In the genomic region with DNA sequence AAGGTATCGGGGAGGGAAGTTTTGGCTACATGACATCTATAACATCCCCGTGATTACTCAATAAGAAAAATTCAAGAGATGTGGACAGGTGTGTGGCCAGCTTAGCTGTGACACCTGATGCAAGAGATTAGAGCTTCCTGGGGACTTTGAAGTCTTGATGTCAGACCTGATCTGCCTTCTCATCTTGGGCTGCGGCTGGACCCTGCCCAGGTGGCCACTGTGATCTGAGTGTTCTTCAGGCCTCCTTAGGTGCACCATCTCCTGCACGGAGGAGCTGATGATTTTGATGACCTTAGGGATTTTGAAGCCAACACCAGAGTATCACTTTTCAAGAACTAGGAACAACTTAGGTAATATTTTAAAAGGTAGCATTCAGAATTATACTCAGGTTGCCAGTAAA, we compare ENCODE assay signal across 1 cellular context.
TF ChIP-seq lines count a peak whose summit lies in the region.

No MANE protein-coding gene starts in this region.

TF ChIP-seq in HepG2, 621 proteins besides CTCF, POLR2A, EP300 and RAD21:
- TF ChIP-seq ZNF34 (CRISPR knock-in tag; IDR thresholded peaks at IDR 0.05; ENCODE audit: borderline replicate concordance) = no peak
- TF ChIP-seq MEIS1 (CRISPR knock-in tag; IDR thresholded peaks at IDR 0.05; ENCODE audit: borderline replicate concordance) = no peak
- TF ChIP-seq, protein P1, sequence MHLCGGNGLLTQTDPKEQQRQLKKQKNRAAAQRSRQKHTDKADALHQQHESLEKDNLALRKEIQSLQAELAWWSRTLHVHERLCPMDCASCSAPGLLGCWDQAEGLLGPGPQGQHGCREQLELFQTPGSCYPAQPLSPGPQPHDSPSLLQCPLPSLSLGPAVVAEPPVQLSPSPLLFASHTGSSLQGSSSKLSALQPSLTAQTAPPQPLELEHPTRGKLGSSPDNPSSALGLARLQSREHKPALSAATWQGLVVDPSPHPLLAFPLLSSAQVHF (CRISPR knock-in tag; IDR thresholded peaks at IDR 0.05) = no peak
- TF ChIP-seq MAFK (conservative IDR thresholded peaks at IDR 0.05 in 1 of 2, IDR thresholded peaks at IDR 0.05 in 1 of 2; ENCODE audit: low read length in 2 of 2) = peak; percentile 83 to 88
- TF ChIP-seq MAFF (IDR thresholded peaks at IDR 0.05; ENCODE audit: low read depth, low read length) = peak; percentile 78
TF ChIP-seq in HepG2: peak in this region for 2.
